ENCODE assay signal across 10 cellular contexts in the genomic region with DNA sequence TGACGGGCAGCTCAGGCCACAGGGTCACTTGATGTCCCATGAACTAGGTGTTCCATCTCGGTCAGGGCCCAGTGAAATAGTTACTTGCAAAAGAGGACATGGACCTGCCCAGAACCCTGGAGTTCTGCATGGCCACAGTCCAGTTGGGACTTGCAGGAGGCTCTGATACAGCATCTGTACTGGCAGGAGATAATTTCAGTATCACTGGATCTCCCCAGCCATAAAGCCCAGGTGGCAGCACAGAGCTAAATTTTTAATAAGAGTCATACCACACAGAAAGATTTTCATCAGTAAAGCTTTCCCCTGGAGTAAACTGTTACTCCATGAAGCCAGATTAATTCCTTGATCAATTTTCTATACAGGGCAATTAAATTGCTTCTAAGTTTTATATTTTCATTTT. TPM values are rescaled to one million over a fixed set of nuclear protein-coding genes. Genes with fewer than 3 reads are reported as not detected.
A peak's percentile ranks its signal among the peaks of the same experiment; 100 is the strongest.
DNase-seq lines count a peak whose midpoint lies in the region; ATAC-seq and TF ChIP-seq lines count a peak whose summit lies in the region.
"Had no signal": no experiment of that assay in that cellular context is flagged by ENCODE, and none has a peak within 500 bp of the region (broad histone marks: within the 10 kb centered on the region; RNA-seq: fewer than 3 reads in every experiment).

No MANE protein-coding gene starts in this region.

- ATAC-seq in HG03039 (IDR thresholded peaks at IDR 0.05; ENCODE audit: unreplicated experiment) (no peak), GM21737 (IDR thresholded peaks at IDR 0.05; ENCODE audit: unreplicated experiment) (no peak), GM21367 (IDR thresholded peaks at IDR 0.05; ENCODE audit: unreplicated experiment) (no peak)
- ATAC-seq: activated T-cell treated with anti-CD3 and anti-CD28 coated beads, Interleukin-2, amount 50 U/mL, for 72 hours had no signal

- no TSS peak for BruUV-seq in MCF 10A (replicated peaks; lab: Mats Ljungman, UMichigan)

- no peaks in the 10 kb centered on the region for H3K27me3 Mint-ChIP-seq in MCF 10A (ENCODE audit: insufficient read depth, unreplicated experiment)
- no peaks in the 10 kb centered on the region for H3K27me3 Mint-ChIP-seq in nephron (ENCODE audit: low read depth)

- H3K27ac Mint-ChIP-seq in MCF 10A (ENCODE audit: low read depth, unreplicated experiment) = no peak overlapping the region
- H3K27ac Mint-ChIP-seq in nephron = no peak overlapping the region
- H3K27ac Mint-ChIP-seq: activated T-cell treated with anti-CD3 and anti-CD28 coated beads, Interleukin-2, amount 50 U/mL, for 72 hours had no signal

- POLR2A ChIA-PET in MCF 10A (lab: Yijun Ruan, JAX) = interaction anchor here (0.6 to 2.5 kb wide), 18 partner anchors 9 to 135 kb away, joined by 3 to 12 read pairs (median 4); partner anchors contain the start of genes ARMC7, ATP5PD, KCTD2 and NT5C

- H3K9me3 Mint-ChIP-seq in MCF 10A (ENCODE audit: unreplicated experiment) (no peaks in the 10 kb centered on the region), nephron (no peaks in the 10 kb centered on the region)
- H3K9me3 Mint-ChIP-seq: activated T-cell treated with anti-CD3 and anti-CD28 coated beads, Interleukin-2, amount 50 U/mL, for 72 hours had no signal

- TF ChIP-seq CTCF in MCF 10A (IDR thresholded peaks at IDR 0.05; ENCODE audit: unreplicated experiment) (peak; percentile 47), nephron (IDR thresholded peaks at IDR 0.05; ENCODE audit: unreplicated experiment in 3 of 3) (peak; percentile 18 to 37 (median 22))

- H3K4me1 Mint-ChIP-seq in MCF 10A (ENCODE audit: insufficient read depth, unreplicated experiment) = peaks cover 5% of the 10 kb centered on the region
- H3K4me1 Mint-ChIP-seq in nephron = peaks cover 12% of the 10 kb centered on the region

- peaks cover 4% of the 10 kb centered on the region for H3K36me3 Mint-ChIP-seq in MCF 10A (ENCODE audit: insufficient read depth, unreplicated experiment)
- peaks cover 9% of the 10 kb centered on the region for H3K36me3 Mint-ChIP-seq in nephron (ENCODE audit: low read depth)

- DNase-seq in DMS 273 (lab: John Stamatoyannopoulos, UW; ENCODE audit: unreplicated experiment) = peak; percentile 57
- DNase-seq in DMS 273 treated with DMSO at 0.1 percent for 48 hours (lab: John Stamatoyannopoulos, UW) = no peak
- peak; percentile 22 to 65 for DNase-seq in Kasumi-1 (lab: John Stamatoyannopoulos, UW)
- DNase-seq in MCF 10A (ENCODE audit: unreplicated experiment) = peak; percentile 61
- DNase-seq: activated T-cell treated with anti-CD3 and anti-CD28 coated beads, Interleukin-2, amount 50 U/mL, for 72 hours; NCI-H2107 had no signal

- intact Hi-C loops in MCF 10A (cut with micrococcal nuclease) = loop anchor here (1.0 to 5.0 kb wide), 4 partner anchors 36 to 133 kb away; no protein-coding TSS in a partner anchor

- CTCF ChIA-PET in MCF 10A (lab: Yijun Ruan, JAX) = interaction anchor here (0.6 to 5.3 kb wide), 29 partner anchors 9 to 132 kb away, joined by 3 to 48 read pairs (median 6); partner anchors contain the start of genes NT5C and SLC16A5

- H3K4me3 Mint-ChIP-seq in MCF 10A (ENCODE audit: unreplicated experiment) (no peak overlapping the region), nephron (no peak overlapping the region)
- H3K4me3 Mint-ChIP-seq: activated T-cell treated with anti-CD3 and anti-CD28 coated beads, Interleukin-2, amount 50 U/mL, for 72 hours had no signal

RNA-seq across cellular contexts. Expression of gene SLC16A5, which starts 18.0 kb away (rescaled TPM):
- total RNA-seq in MCF 10A (2022) = 26.0 and 33.1 TPM in 2 replicates

RNA-seq across cellular contexts. Expression of gene KCTD2, which starts 22.8 kb away (rescaled TPM):
- total RNA-seq in MCF 10A (2022) = 11.9 and 12.8 TPM in 2 replicates

RNA-seq across cellular contexts. Expression of gene ATP5PD, which starts 23.0 kb away (rescaled TPM):
- 362 and 455 TPM in 2 replicates for total RNA-seq in MCF 10A (2022)

RNA-seq across cellular contexts. Expression of gene ARMC7, which starts 40.0 kb away (rescaled TPM):
- 9.3 and 13.3 TPM in 2 replicates for total RNA-seq in MCF 10A (2022)

RNA-seq across cellular contexts. Expression of gene MRPL58, which starts 57.3 kb away (rescaled TPM):
- 56.5 and 71.2 TPM in 2 replicates for total RNA-seq in MCF 10A (2022)
